In the genomic region with DNA sequence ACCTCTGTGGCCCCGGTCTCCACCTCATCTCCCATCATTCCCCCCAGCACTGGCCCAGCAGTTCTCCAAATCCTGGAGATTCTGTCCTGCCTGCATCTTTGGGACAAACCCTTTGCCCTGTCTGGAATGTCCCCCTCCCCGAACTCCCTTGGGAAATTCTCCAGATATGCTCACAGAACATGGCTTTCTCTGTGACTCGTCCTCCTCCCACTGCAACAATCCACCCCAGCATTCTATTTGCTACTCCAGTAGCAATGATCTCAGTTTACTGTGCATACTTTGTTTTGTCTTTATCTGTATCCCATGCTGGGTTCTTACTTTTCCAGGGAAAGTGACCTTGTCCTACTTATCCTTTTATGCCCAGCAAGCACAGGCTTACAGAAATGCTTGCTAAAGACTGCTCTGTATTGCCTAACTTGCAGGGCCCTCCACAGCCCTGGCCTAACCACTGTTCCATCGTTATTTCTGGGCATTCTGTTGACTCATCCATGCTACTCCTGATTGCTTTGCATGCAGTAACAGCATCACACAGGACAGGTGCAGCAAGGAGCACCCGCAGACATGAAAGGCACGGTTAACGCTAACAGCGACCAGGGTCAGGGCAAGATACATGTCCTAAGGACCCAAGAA, we compare ENCODE assay signal across 27 cellular contexts. TPM values are rescaled to one million over a fixed set of nuclear protein-coding genes. Genes with fewer than 3 reads are reported as not detected.
A peak's percentile ranks its signal among the peaks of the same experiment; 100 is the strongest.
DNase-seq lines count a peak whose midpoint lies in the region; ATAC-seq, FAIRE-seq and TF ChIP-seq lines count a peak whose summit lies in the region.
"Had no signal": no experiment of that assay in that cellular context is flagged by ENCODE, and none has a peak within 500 bp of the region (broad histone marks: within the 10 kb centered on the region; RNA-seq: fewer than 3 reads in every experiment).

No MANE protein-coding gene starts in this region.

- DNase-seq in GM03348 (ENCODE audit: low spot score) = peak; percentile 8
- DNase-seq in astrocyte (ENCODE audit: low read depth) = no peak
- DNase-seq in kidney tubule cell (ENCODE audit: low spot score) = peak; percentile 9
- peak; percentile 43 for DNase-seq in testis
- no peak for DNase-seq in SW480 (ENCODE audit: low spot score)
- no peak for DNase-seq in natural killer cell treated with Interleukin-12 subunit alpha and Interleukin-12 subunit beta and Interleukin-15 and Interleukin-18, amount 100 ng/mL, for 72 hours (ENCODE audit: low spot score)
- DNase-seq: Calu3; CD8-positive, alpha-beta T cell; DMS53; EL; HFFc6; NCI-H1048; NCI-H1436 treated with DMSO at 0.1 percent for 48 hours; NCI-H2029 treated with DMSO at 0.1 percent for 48 hours; NCI-H2171; NCI-H526; PC-9 had no signal

- no peak overlapping the region for H2AFZ ChIP-seq in astrocyte (ENCODE audit: low read depth, low read length)
- H2AFZ ChIP-seq: PC-9 had no signal

- 47 to 68% methylated on average over 7 to 8 of the region's 8 CpGs for WGBS in testis, 2 donors

- intact Hi-C loops in testis (cut with DNase I; ENCODE audit: low total_unique reads) = no loop called here

- H3K4me3 Mint-ChIP-seq in astrocyte (ENCODE audit: unreplicated experiment) = no peak overlapping the region
- no peak overlapping the region for H3K4me3 Mint-ChIP-seq in natural killer cell treated with Interleukin-12 subunit alpha and Interleukin-12 subunit beta and Interleukin-15 and Interleukin-18, amount 100 ng/mL, for 72 hours
- H3K4me3 Mint-ChIP-seq: CD8-positive, alpha-beta T cell; HFFc6 had no signal

- peaks cover 13% of the 10 kb centered on the region for H3K4me1 Mint-ChIP-seq in astrocyte (ENCODE audit: low read depth, unreplicated experiment)
- H3K4me1 Mint-ChIP-seq in natural killer cell treated with Interleukin-12 subunit alpha and Interleukin-12 subunit beta and Interleukin-15 and Interleukin-18, amount 100 ng/mL, for 72 hours (ENCODE audit: low read depth in 2 of 2) = no peaks in the 10 kb centered on the region

- no peak for TF ChIP-seq POLR2A in testis (IDR thresholded peaks at IDR 0.05)

- peaks cover 18% of the 10 kb centered on the region for H3K27me3 Mint-ChIP-seq in astrocyte (ENCODE audit: low read depth, unreplicated experiment)
- H3K27me3 Mint-ChIP-seq in natural killer cell treated with Interleukin-12 subunit alpha and Interleukin-12 subunit beta and Interleukin-15 and Interleukin-18, amount 100 ng/mL, for 72 hours = peaks cover 14 to 32% of the 10 kb centered on the region in 2 donors

- no peaks in the 10 kb centered on the region for H3K4me1 ChIP-seq in astrocyte (ENCODE audit: insufficient read depth, low read length)
- H3K4me1 ChIP-seq in testis = peaks cover 6% of the 10 kb centered on the region
- H3K4me1 ChIP-seq: SJSA1 had no signal

- H3K36me3 ChIP-seq in astrocyte (ENCODE audit: insufficient read depth, low read length) (no peaks in the 10 kb centered on the region), testis (ENCODE audit: low read depth, missing control alignments) (no peaks in the 10 kb centered on the region)
- H3K36me3 ChIP-seq: BLaER1 treated with 17β-estradiol and CSF1 and Interleukin-3, amounts not matched to agents 10 nM and 100 nM; SJSA1 had no signal

- no peak for ATAC-seq in esophagus mucosa
- no peak for ATAC-seq in natural killer cell treated with Interleukin-12 subunit alpha and Interleukin-12 subunit beta and Interleukin-15 and Interleukin-18, amount 100 ng/mL, for 72 hours
- ATAC-seq: CD8-positive, alpha-beta T cell had no signal

- peak overlapping the region; percentile 23 for H3K27ac Mint-ChIP-seq in astrocyte (ENCODE audit: unreplicated experiment)
- no peak overlapping the region for H3K27ac Mint-ChIP-seq in natural killer cell treated with Interleukin-12 subunit alpha and Interleukin-12 subunit beta and Interleukin-15 and Interleukin-18, amount 100 ng/mL, for 72 hours
- H3K27ac Mint-ChIP-seq: CD8-positive, alpha-beta T cell; HFFc6 had no signal

- H4K20me1 ChIP-seq in astrocyte (ENCODE audit: insufficient read depth, low read length) = no peaks in the 10 kb centered on the region

- no peak for TF ChIP-seq CTCF in astrocyte (IDR thresholded peaks at IDR 0.05; ENCODE audit: insufficient read depth, low read depth, low read length)
- TF ChIP-seq CTCF in testis (IDR thresholded peaks at IDR 0.05) = no peak

- H3K4me3 ChIP-seq in astrocyte (ENCODE audit: insufficient read depth, low read depth, low read length) (no peak overlapping the region), testis (no peak overlapping the region)
- H3K4me3 ChIP-seq: BLaER1 treated with 17β-estradiol and CSF1 and Interleukin-3, amounts not matched to agents 10 nM and 100 nM; PC-9; SJSA1 had no signal

- H3K79me2 ChIP-seq in astrocyte (ENCODE audit: insufficient read depth, low read length) = no peaks in the 10 kb centered on the region

- no peaks in the 10 kb centered on the region for H3K36me3 Mint-ChIP-seq in astrocyte (ENCODE audit: low read depth, unreplicated experiment)
- no peaks in the 10 kb centered on the region for H3K36me3 Mint-ChIP-seq in natural killer cell treated with Interleukin-12 subunit alpha and Interleukin-12 subunit beta and Interleukin-15 and Interleukin-18, amount 100 ng/mL, for 72 hours
- H3K36me3 Mint-ChIP-seq: CD8-positive, alpha-beta T cell had no signal

- no peak overlapping the region for H3K4me2 ChIP-seq in astrocyte (ENCODE audit: low read length)
- H3K4me2 ChIP-seq: BLaER1 treated with 17β-estradiol and CSF1 and Interleukin-3, amounts not matched to agents 10 nM and 100 nM; KMS-11; PC-9 had no signal

- H3K27me3 ChIP-seq in astrocyte (ENCODE audit: insufficient read depth, low read length) = no peaks in the 10 kb centered on the region
- no peaks in the 10 kb centered on the region for H3K27me3 ChIP-seq in testis
- H3K27me3 ChIP-seq: SJSA1 had no signal

- H3K9ac ChIP-seq in astrocyte (ENCODE audit: low read length) = no peak overlapping the region
- H3K9ac ChIP-seq: BLaER1 treated with 17β-estradiol and CSF1 and Interleukin-3, amounts not matched to agents 10 nM and 100 nM; KMS-11 had no signal

- FAIRE-seq in astrocyte (lab: Jason Lieb, UNC) = no peak
- FAIRE-seq: A204.1, GM12891, GM18507, H54 had no signal

- H3K9me3 Mint-ChIP-seq in astrocyte (ENCODE audit: unreplicated experiment) = peaks cover 6% of the 10 kb centered on the region
- no peaks in the 10 kb centered on the region for H3K9me3 Mint-ChIP-seq in natural killer cell treated with Interleukin-12 subunit alpha and Interleukin-12 subunit beta and Interleukin-15 and Interleukin-18, amount 100 ng/mL, for 72 hours
- H3K9me3 Mint-ChIP-seq: CD8-positive, alpha-beta T cell; HFFc6 had no signal

- H3K9me3 ChIP-seq in astrocyte (ENCODE audit: insufficient read depth, low read depth, low read length) (no peaks in the 10 kb centered on the region), testis (no peaks in the 10 kb centered on the region)
- H3K9me3 ChIP-seq: SJSA1 had no signal

- no peak overlapping the region for H3K27ac ChIP-seq in astrocyte (ENCODE audit: low read depth, low read length)
- H3K27ac ChIP-seq in testis = peak overlapping the region in 1 of 2 donors; percentile 30
- H3K27ac ChIP-seq: BLaER1 treated with 17β-estradiol and CSF1 and Interleukin-3, amounts not matched to agents 10 nM and 100 nM; KMS-11; PC-9; SJSA1 had no signal

RNA-seq across cellular contexts. Expression of gene PNMA6F, which starts 13.9 kb away (rescaled TPM):
- not detected in 2 replicates for total RNA-seq in astrocyte
- 1 to 10 TPM in 1 of 2 donors, under 1 TPM in 1; 0.79 to 1.2 TPM for total RNA-seq in testis
- 0.84 TPM for polyA plus RNA-seq in testis (ENCODE audit: insufficient read depth, low read depth, low replicate concordance)
- not detected for total RNA-seq in esophagus mucosa
- total RNA-seq in natural killer cell treated with Interleukin-12 subunit alpha and Interleukin-12 subunit beta and Interleukin-15 and Interleukin-18, amount 100 ng/mL, for 72 hours = not detected
- total RNA-seq: Calu3; CD8-positive, alpha-beta T cell; HFFc6; HT1080; M059J; PC-9; SJSA1 had no signal

RNA-seq across cellular contexts. Expression of gene ZNF275, which starts 26.3 kb away (rescaled TPM):
- 14.8 and 14.9 TPM in 2 replicates for total RNA-seq in astrocyte
- 10 to 100 TPM; 58.4 to 65.0 TPM for total RNA-seq in testis
- polyA plus RNA-seq in testis (ENCODE audit: insufficient read depth, low read depth, low replicate concordance) = 28.7 TPM
- 1.6 TPM for total RNA-seq in esophagus mucosa
- total RNA-seq in natural killer cell treated with Interleukin-12 subunit alpha and Interleukin-12 subunit beta and Interleukin-15 and Interleukin-18, amount 100 ng/mL, for 72 hours = 10 to 100 TPM; 13.2 to 15.1 TPM

Comparison
In these comparisons a context has a peak if more than half of its experiments do, and no peak if none do; other contexts are left out.
1. DNase-seq: peak in GM03348 (single experiment), kidney tubule cell (single experiment) and testis (single experiment); none in astrocyte (single experiment), SW480 (single experiment) and natural killer cell treated with Interleukin-12 subunit alpha and Interleukin-12 subunit beta and Interleukin-15 and Interleukin-18, amount 100 ng/mL, for 72 hours (single experiment).